ENCODE assay signal across 19 cellular contexts in the genomic region with DNA sequence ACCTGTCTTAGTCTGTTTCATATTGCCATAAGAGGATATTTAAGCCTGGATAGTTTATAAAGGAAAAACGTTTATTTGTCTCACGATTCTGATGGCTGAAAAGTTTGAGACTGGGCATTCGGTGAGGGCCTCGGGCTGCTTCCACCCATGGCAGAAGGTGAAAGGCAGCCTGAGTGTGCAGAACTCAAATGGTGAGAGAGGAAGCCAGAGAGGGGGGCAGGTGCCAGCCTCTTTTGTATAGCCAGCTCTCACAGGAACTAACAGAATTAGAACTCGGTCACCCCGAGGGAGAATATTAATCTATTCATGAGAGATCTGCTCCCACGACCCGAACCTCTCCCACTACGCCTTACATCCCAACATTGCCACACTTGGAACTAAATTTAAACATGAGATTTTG.
DNase-seq lines count a peak whose midpoint lies in the region; ATAC-seq and TF ChIP-seq lines count a peak whose summit lies in the region.
"Had no signal": no experiment of that assay in that cellular context is flagged by ENCODE, and none has a peak within 500 bp of the region (broad histone marks: within the 10 kb centered on the region; RNA-seq: fewer than 3 reads in every experiment).

No MANE protein-coding gene starts in this region.

- no peaks in the 10 kb centered on the region for H3K36me3 ChIP-seq in spleen
- H3K36me3 ChIP-seq: BLaER1, ovary had no signal

- no peak for TF ChIP-seq CTCF in spleen (IDR thresholded peaks at IDR 0.05 in 8 of 11, conservative IDR thresholded peaks at IDR 0.05 in 3 of 11)

- intact Hi-C loops in spleen (cut with DNase I; ENCODE audit: low total_unique reads), result no loop called here

- H3K4me1 ChIP-seq in spleen, result no peaks in the 10 kb centered on the region
- H3K4me1 ChIP-seq: BLaER1 had no signal

- no peak for TF ChIP-seq POLR2A in spleen (IDR thresholded peaks at IDR 0.05)

- H3K4me1 Mint-ChIP-seq in activated naive CD8-positive, alpha-beta T cell treated with anti-CD3 and anti-CD28 coated beads, Interleukin-2, amount 10 ng/mL, durations not matched to agents 7 days and 5 days, result no peaks in the 10 kb centered on the region
- H3K4me1 Mint-ChIP-seq in activated naive CD8-positive, alpha-beta T cell treated with anti-CD3 and anti-CD28 coated beads, Interleukin-2, amount 50 U/mL, for 24 hours, result no peaks in the 10 kb centered on the region
- no peaks in the 10 kb centered on the region for H3K4me1 Mint-ChIP-seq in stimulated activated effector memory CD8-positive, alpha-beta T cell treated with anti-CD3 and anti-CD28 coated beads, Interleukin-12 subunit alpha, Interleukin-12 subunit beta, amount 100 ng/mL, for 72 hours
- H3K4me1 Mint-ChIP-seq: brain; stimulated activated naive B cell treated with anti-CD40 and anti-IgM and Interleukin-4, amounts not matched to agents 10 μg/mL and 1 μg/mL and 100 μg/mL, for 72 hours had no signal

- peak; percentile 71 for ATAC-seq in activated naive CD8-positive, alpha-beta T cell treated with anti-CD3 and anti-CD28 coated beads, Interleukin-2, amount 10 ng/mL, durations not matched to agents 7 days and 5 days (ENCODE audit: low read depth)
- no peak for ATAC-seq in activated naive CD8-positive, alpha-beta T cell treated with anti-CD3 and anti-CD28 coated beads, Interleukin-2, amount 50 U/mL, for 24 hours
- ATAC-seq in stimulated activated effector memory CD8-positive, alpha-beta T cell treated with anti-CD3 and anti-CD28 coated beads, Interleukin-12 subunit alpha, Interleukin-12 subunit beta, amount 100 ng/mL, for 72 hours, result peak; percentile 58
- no peak for ATAC-seq in HG03095 (IDR thresholded peaks at IDR 0.05; ENCODE audit: unreplicated experiment)
- ATAC-seq: HCT116; stimulated activated naive B cell treated with anti-CD40 and anti-IgM and Interleukin-4, amounts not matched to agents 10 μg/mL and 1 μg/mL and 100 μg/mL, for 72 hours had no signal

- no peaks in the 10 kb centered on the region for H3K27me3 Mint-ChIP-seq in activated naive CD8-positive, alpha-beta T cell treated with anti-CD3 and anti-CD28 coated beads, Interleukin-2, amount 10 ng/mL, durations not matched to agents 7 days and 5 days
- no peaks in the 10 kb centered on the region for H3K27me3 Mint-ChIP-seq in activated naive CD8-positive, alpha-beta T cell treated with anti-CD3 and anti-CD28 coated beads, Interleukin-2, amount 50 U/mL, for 24 hours
- H3K27me3 Mint-ChIP-seq: stimulated activated naive B cell treated with anti-CD40 and anti-IgM and Interleukin-4, amounts not matched to agents 10 μg/mL and 1 μg/mL and 100 μg/mL, for 72 hours had no signal

- peak; percentile 18 for DNase-seq in DMS153 (lab: John Stamatoyannopoulos, UW)
- no peak for DNase-seq in DMS153 treated with DMSO at 0.1 percent for 48 hours (lab: John Stamatoyannopoulos, UW; ENCODE audit: unreplicated experiment)
- DNase-seq in activated naive CD8-positive, alpha-beta T cell treated with anti-CD3 and anti-CD28 coated beads, Interleukin-2, amount 10 ng/mL, durations not matched to agents 7 days and 5 days, result peak; percentile 32
- DNase-seq in activated naive CD8-positive, alpha-beta T cell treated with anti-CD3 and anti-CD28 coated beads, Interleukin-2, amount 50 U/mL, for 24 hours, result no peak
- peak; percentile 27 for DNase-seq in SHP77 treated with DMSO at 0.1 percent for 48 hours (lab: John Stamatoyannopoulos, UW)
- DNase-seq in stimulated activated effector memory CD8-positive, alpha-beta T cell treated with anti-CD3 and anti-CD28 coated beads, Interleukin-12 subunit alpha, Interleukin-12 subunit beta, amount 100 ng/mL, for 72 hours (ENCODE audit: low spot score in 2 of 2), result peak in 1 of 2 donors; percentile 63
- no peak for DNase-seq in spleen
- DNase-seq: 8988T; activated gamma-delta T cell treated with Interleukin-2 at 50 U/mL for 16 hours; foreskin melanocyte; NCI-H1694 treated with DMSO at 0.1 percent for 48 hours; NK-92 treated with Interleukin-12 subunit alpha and Interleukin-12 subunit beta, amount 100 ng/mL, for 24 hours; ovary; stimulated activated naive B cell treated with anti-CD40 and anti-IgM and Interleukin-4, amounts not matched to agents 10 μg/mL and 1 μg/mL and 100 μg/mL, for 72 hours had no signal

- WGBS in spleen, 5 donors, result 78 to 85% (median 82%) methylated on average over 9 of the region's 9 CpGs

- H3K27me3 ChIP-seq in spleen (replicated peaks in 1 of 7), result no peaks in the 10 kb centered on the region
- H3K27me3 ChIP-seq: BLaER1, ovary had no signal

- no peak overlapping the region for H3K27ac ChIP-seq in spleen
- H3K27ac ChIP-seq: BLaER1, coronary artery, ovary had no signal

- H3K4me3 ChIP-seq in spleen, result no peak overlapping the region
- H3K4me3 ChIP-seq: BLaER1, coronary artery, ovary had no signal

- no peaks in the 10 kb centered on the region for H3K9me3 ChIP-seq in spleen
- H3K9me3 ChIP-seq: BLaER1, ovary had no signal

- H3K27ac Mint-ChIP-seq in activated naive CD8-positive, alpha-beta T cell treated with anti-CD3 and anti-CD28 coated beads, Interleukin-2, amount 10 ng/mL, durations not matched to agents 7 days and 5 days, result no peak overlapping the region
- no peak overlapping the region for H3K27ac Mint-ChIP-seq in activated naive CD8-positive, alpha-beta T cell treated with anti-CD3 and anti-CD28 coated beads, Interleukin-2, amount 50 U/mL, for 24 hours
- H3K27ac Mint-ChIP-seq in stimulated activated effector memory CD8-positive, alpha-beta T cell treated with anti-CD3 and anti-CD28 coated beads, Interleukin-12 subunit alpha, Interleukin-12 subunit beta, amount 100 ng/mL, for 72 hours, result no peak overlapping the region
- H3K27ac Mint-ChIP-seq: brain; stimulated activated naive B cell treated with anti-CD40 and anti-IgM and Interleukin-4, amounts not matched to agents 10 μg/mL and 1 μg/mL and 100 μg/mL, for 72 hours had no signal

- POLR2A ChIA-PET in activated naive CD8-positive, alpha-beta T cell treated with anti-CD3 and anti-CD28 coated beads, Interleukin-2, amount 10 ng/mL, durations not matched to agents 7 days and 5 days (lab: Charles Lee), result no interaction called here

- no peaks in the 10 kb centered on the region for H3K9me3 Mint-ChIP-seq in activated naive CD8-positive, alpha-beta T cell treated with anti-CD3 and anti-CD28 coated beads, Interleukin-2, amount 10 ng/mL, durations not matched to agents 7 days and 5 days
- H3K9me3 Mint-ChIP-seq in activated naive CD8-positive, alpha-beta T cell treated with anti-CD3 and anti-CD28 coated beads, Interleukin-2, amount 50 U/mL, for 24 hours, result no peaks in the 10 kb centered on the region
- no peaks in the 10 kb centered on the region for H3K9me3 Mint-ChIP-seq in stimulated activated effector memory CD8-positive, alpha-beta T cell treated with anti-CD3 and anti-CD28 coated beads, Interleukin-12 subunit alpha, Interleukin-12 subunit beta, amount 100 ng/mL, for 72 hours
- H3K9me3 Mint-ChIP-seq: brain had no signal

- H3K36me3 Mint-ChIP-seq in activated naive CD8-positive, alpha-beta T cell treated with anti-CD3 and anti-CD28 coated beads, Interleukin-2, amount 10 ng/mL, durations not matched to agents 7 days and 5 days, result no peaks in the 10 kb centered on the region
- H3K36me3 Mint-ChIP-seq in activated naive CD8-positive, alpha-beta T cell treated with anti-CD3 and anti-CD28 coated beads, Interleukin-2, amount 50 U/mL, for 24 hours (ENCODE audit: low read depth), result no peaks in the 10 kb centered on the region
- no peaks in the 10 kb centered on the region for H3K36me3 Mint-ChIP-seq in stimulated activated effector memory CD8-positive, alpha-beta T cell treated with anti-CD3 and anti-CD28 coated beads, Interleukin-12 subunit alpha, Interleukin-12 subunit beta, amount 100 ng/mL, for 72 hours
- H3K36me3 Mint-ChIP-seq: brain; stimulated activated naive B cell treated with anti-CD40 and anti-IgM and Interleukin-4, amounts not matched to agents 10 μg/mL and 1 μg/mL and 100 μg/mL, for 72 hours had no signal

- H3K4me3 Mint-ChIP-seq in activated naive CD8-positive, alpha-beta T cell treated with anti-CD3 and anti-CD28 coated beads, Interleukin-2, amount 10 ng/mL, durations not matched to agents 7 days and 5 days, result no peak overlapping the region
- no peak overlapping the region for H3K4me3 Mint-ChIP-seq in activated naive CD8-positive, alpha-beta T cell treated with anti-CD3 and anti-CD28 coated beads, Interleukin-2, amount 50 U/mL, for 24 hours
- no peak overlapping the region for H3K4me3 Mint-ChIP-seq in stimulated activated effector memory CD8-positive, alpha-beta T cell treated with anti-CD3 and anti-CD28 coated beads, Interleukin-12 subunit alpha, Interleukin-12 subunit beta, amount 100 ng/mL, for 72 hours
- H3K4me3 Mint-ChIP-seq: brain; stimulated activated naive B cell treated with anti-CD40 and anti-IgM and Interleukin-4, amounts not matched to agents 10 μg/mL and 1 μg/mL and 100 μg/mL, for 72 hours had no signal

Comparison
In these comparisons a context has a peak if more than half of its experiments do, and no peak if none do; other contexts are left out.
1. DNase-seq: peak in DMS153 (single experiment), activated naive CD8-positive, alpha-beta T cell treated with anti-CD3 and anti-CD28 coated beads, Interleukin-2, amount 10 ng/mL, durations not matched to agents 7 days and 5 days (single experiment) and SHP77 treated with DMSO at 0.1 percent for 48 hours (single experiment); none in DMS153 treated with DMSO at 0.1 percent for 48 hours (single experiment), activated naive CD8-positive, alpha-beta T cell treated with anti-CD3 and anti-CD28 coated beads, Interleukin-2, amount 50 U/mL, for 24 hours (single experiment) and spleen (single experiment).
2. ATAC-seq: peak in activated naive CD8-positive, alpha-beta T cell treated with anti-CD3 and anti-CD28 coated beads, Interleukin-2, amount 10 ng/mL, durations not matched to agents 7 days and 5 days (single experiment) and stimulated activated effector memory CD8-positive, alpha-beta T cell treated with anti-CD3 and anti-CD28 coated beads, Interleukin-12 subunit alpha, Interleukin-12 subunit beta, amount 100 ng/mL, for 72 hours (single experiment); none in activated naive CD8-positive, alpha-beta T cell treated with anti-CD3 and anti-CD28 coated beads, Interleukin-2, amount 50 U/mL, for 24 hours (single experiment) and HG03095 (single experiment).